Comparison of ENCODE assay signal across 10 cellular contexts in genomic region chr17:42704495-42705494, GRCh38. TPM values are rescaled to one million over a fixed set of nuclear protein-coding genes. Genes with fewer than 3 reads are reported as not detected.
DNase-seq lines count a peak whose midpoint lies in the region; ATAC-seq and TF ChIP-seq lines count a peak whose summit lies in the region.
"Had no signal": no experiment of that assay in that cellular context is flagged by ENCODE, and none has a peak within 500 bp of the region (broad histone marks: within the 10 kb centered on the region; RNA-seq: fewer than 3 reads in every experiment).

No MANE protein-coding gene starts in this region.

- no peak for TF ChIP-seq CTCF in neural progenitor cell (IDR thresholded peaks at IDR 0.05)

- no peak overlapping the region for H2AFZ ChIP-seq in neural progenitor cell (replicated peaks)

- H3K27ac Mint-ChIP-seq in activated CD4-positive, alpha-beta T cell treated with anti-CD3 and anti-CD28 coated beads for 36 hours, result no peak overlapping the region
- no peak overlapping the region for H3K27ac Mint-ChIP-seq in neural progenitor cell
- H3K27ac Mint-ChIP-seq in naive thymus-derived CD8-positive, alpha-beta T cell, result no peak overlapping the region

- H3K9me3 ChIP-seq in neural progenitor cell (ENCODE audit: low read depth), result no peaks in the 10 kb centered on the region

- H3K79me2 ChIP-seq in neural progenitor cell (ENCODE audit: low read depth), result no peaks in the 10 kb centered on the region

- no peaks in the 10 kb centered on the region for H3K36me3 ChIP-seq in neural progenitor cell

- peak; percentile 76 for DNase-seq in activated CD4-positive, alpha-beta T cell treated with anti-CD3 and anti-CD28 coated beads for 36 hours
- no peak for DNase-seq in activated CD4-positive, alpha-beta T cell treated with anti-CD3 and anti-CD28 coated beads, Interleukin-2, amount 50 U/mL, for 1 hour
- DNase-seq in mesenteric fat pad (ENCODE audit: low spot score) (peak; percentile 28), neural progenitor cell (ENCODE audit: low spot score) (no peak), NCI-H187 (lab: John Stamatoyannopoulos, UW) (no peak)
- no peak for DNase-seq in naive thymus-derived CD8-positive, alpha-beta T cell
- DNase-seq: NCI-H1092 had no signal

- H3K27me3 ChIP-seq in neural progenitor cell, result no peaks in the 10 kb centered on the region

- ATAC-seq in activated CD4-positive, alpha-beta T cell treated with anti-CD3 and anti-CD28 coated beads for 36 hours, result peak; percentile 88
- peak; percentile 65 for ATAC-seq in GM21390 (IDR thresholded peaks at IDR 0.05; ENCODE audit: unreplicated experiment)
- peak; percentile 62 for ATAC-seq in HG03342 (IDR thresholded peaks at IDR 0.05; ENCODE audit: unreplicated experiment)
- no peak for ATAC-seq in naive thymus-derived CD8-positive, alpha-beta T cell

- peaks cover 67% of the 10 kb centered on the region for H3K36me3 Mint-ChIP-seq in activated CD4-positive, alpha-beta T cell treated with anti-CD3 and anti-CD28 coated beads for 36 hours (ENCODE audit: low read depth)
- H3K36me3 Mint-ChIP-seq in neural progenitor cell, result peaks cover 35% of the 10 kb centered on the region
- peaks cover 13 to 89% (median 58%) of the 10 kb centered on the region in 3 donors for H3K36me3 Mint-ChIP-seq in naive thymus-derived CD8-positive, alpha-beta T cell

- no peak overlapping the region for H3K9ac ChIP-seq in neural progenitor cell

- no peaks in the 10 kb centered on the region for H3K9me3 Mint-ChIP-seq in activated CD4-positive, alpha-beta T cell treated with anti-CD3 and anti-CD28 coated beads for 36 hours (ENCODE audit: low read depth)
- no peaks in the 10 kb centered on the region for H3K9me3 Mint-ChIP-seq in neural progenitor cell
- no peaks in the 10 kb centered on the region for H3K9me3 Mint-ChIP-seq in naive thymus-derived CD8-positive, alpha-beta T cell

- H3K27me3 Mint-ChIP-seq in activated CD4-positive, alpha-beta T cell treated with anti-CD3 and anti-CD28 coated beads for 36 hours, result no peaks in the 10 kb centered on the region
- peaks cover 4% of the 10 kb centered on the region for H3K27me3 Mint-ChIP-seq in neural progenitor cell (ENCODE audit: insufficient read depth, low read depth)
- H3K27me3 Mint-ChIP-seq in naive thymus-derived CD8-positive, alpha-beta T cell, result no peaks in the 10 kb centered on the region

- H3K4me1 Mint-ChIP-seq in activated CD4-positive, alpha-beta T cell treated with anti-CD3 and anti-CD28 coated beads for 36 hours, result peaks cover 33% of the 10 kb centered on the region
- H3K4me1 Mint-ChIP-seq in neural progenitor cell, result peaks cover 3% of the 10 kb centered on the region
- H3K4me1 Mint-ChIP-seq in naive thymus-derived CD8-positive, alpha-beta T cell, result peaks cover 9 to 30% (median 23%) of the 10 kb centered on the region in 4 donors

- POLR2A ChIA-PET in activated CD4-positive, alpha-beta T cell treated with anti-CD3 and anti-CD28 coated beads for 36 hours (lab: Charles Lee), result interaction anchor here (0.6 kb wide), 1 partner anchor 25 kb away, joined by 5 read pairs; no protein-coding TSS in a partner anchor
- POLR2A ChIA-PET in naive thymus-derived CD8-positive, alpha-beta T cell (lab: Charles Lee), result no interaction called here

- no peak overlapping the region for H3K4me3 ChIP-seq in neural progenitor cell
- H3K4me3 ChIP-seq: SK-N-MC had no signal

- intact Hi-C loops in activated CD4-positive, alpha-beta T cell treated with anti-CD3 and anti-CD28 coated beads for 36 hours (cut with DNase I, micrococcal nuclease), result no loop called here

- no peak overlapping the region for H3K27ac ChIP-seq in neural progenitor cell
- H3K27ac ChIP-seq: SK-N-MC had no signal

- H4K20me1 ChIP-seq in neural progenitor cell (ENCODE audit: low read depth), result no peaks in the 10 kb centered on the region

- H3K4me3 Mint-ChIP-seq in activated CD4-positive, alpha-beta T cell treated with anti-CD3 and anti-CD28 coated beads for 36 hours, result no peak overlapping the region
- H3K4me3 Mint-ChIP-seq in neural progenitor cell, result no peak overlapping the region
- H3K4me3 Mint-ChIP-seq in naive thymus-derived CD8-positive, alpha-beta T cell, result peak overlapping the region in 1 of 10 donors; percentile 55

- H3F3A ChIP-seq in neural progenitor cell (ENCODE audit: low read depth), result peaks cover 4% of the 10 kb centered on the region

- CTCF ChIA-PET in activated CD4-positive, alpha-beta T cell treated with anti-CD3 and anti-CD28 coated beads for 36 hours (lab: Charles Lee), result interaction anchor here (0.6 to 1.2 kb wide), 3 partner anchors 26 to 127 kb away, joined by 3 to 5 read pairs (median 3); partner anchors contain the start of gene PSMC3IP

- H3K4me2 ChIP-seq in neural progenitor cell, result no peak overlapping the region

- H3K4me1 ChIP-seq in neural progenitor cell, result peaks cover 10% of the 10 kb centered on the region

RNA-seq across cellular contexts. Expression of gene CNTNAP1, which starts 22.5 kb away (rescaled TPM):
- 1 to 10 TPM; 1.2 to 1.4 TPM for total RNA-seq in activated CD4-positive, alpha-beta T cell treated with anti-CD3 and anti-CD28 coated beads for 36 hours
- total RNA-seq in mesenteric fat pad (3.7 TPM), neural progenitor cell (ENCODE audit: low replicate concordance) (15.1 and 29.7 TPM in 2 replicates)
- 1 to 10 TPM; 2.7 to 3.0 TPM for total RNA-seq in naive thymus-derived CD8-positive, alpha-beta T cell
- under 1 TPM in 1 of 3 donors, not detected in 2; 0.05 TPM for polyA plus RNA-seq in naive thymus-derived CD8-positive, alpha-beta T cell

RNA-seq across cellular contexts. Expression of gene CCR10, which starts 23.2 kb away (rescaled TPM):
- under 1 TPM; 0.18 to 0.37 TPM for total RNA-seq in activated CD4-positive, alpha-beta T cell treated with anti-CD3 and anti-CD28 coated beads for 36 hours
- total RNA-seq in mesenteric fat pad (1.2 TPM), neural progenitor cell (ENCODE audit: low replicate concordance) (1.6 TPM in 1 of 2 replicates, not detected in the other)
- 1 to 10 TPM; 1.3 to 1.7 TPM for total RNA-seq in naive thymus-derived CD8-positive, alpha-beta T cell
- 1 to 10 TPM in 1 of 3 donors, under 1 TPM in 2; 0.68 to 1.8 (median 0.75) TPM for polyA plus RNA-seq in naive thymus-derived CD8-positive, alpha-beta T cell

RNA-seq across cellular contexts. Expression of gene PLEKHH3, which starts 28.0 kb away (rescaled TPM):
- under 1 TPM; 0.73 to 0.97 TPM for total RNA-seq in activated CD4-positive, alpha-beta T cell treated with anti-CD3 and anti-CD28 coated beads for 36 hours
- total RNA-seq in mesenteric fat pad (16.8 TPM), neural progenitor cell (ENCODE audit: low replicate concordance) (3.4 and 22.8 TPM in 2 replicates)
- total RNA-seq in naive thymus-derived CD8-positive, alpha-beta T cell, result not detected
- polyA plus RNA-seq in naive thymus-derived CD8-positive, alpha-beta T cell, result not detected

RNA-seq across cellular contexts. Expression of gene EZH1, which starts 40.0 kb away (rescaled TPM):
- 10 to 100 TPM; 28.6 to 29.5 TPM for total RNA-seq in activated CD4-positive, alpha-beta T cell treated with anti-CD3 and anti-CD28 coated beads for 36 hours
- total RNA-seq in mesenteric fat pad (50.5 TPM), neural progenitor cell (ENCODE audit: low replicate concordance) (47.1 and 48.5 TPM in 2 replicates)
- 100 to 1,000 TPM; 186 to 197 TPM for total RNA-seq in naive thymus-derived CD8-positive, alpha-beta T cell
- 10 to 100 TPM; 30.6 to 44.6 (median 32.0) TPM for polyA plus RNA-seq in naive thymus-derived CD8-positive, alpha-beta T cell

RNA-seq across cellular contexts. Expression of gene TUBG2, which starts 45.7 kb away (rescaled TPM):
- total RNA-seq in activated CD4-positive, alpha-beta T cell treated with anti-CD3 and anti-CD28 coated beads for 36 hours, result 1 to 10 TPM; 9.0 to 9.2 TPM
- total RNA-seq in mesenteric fat pad (17.6 TPM), neural progenitor cell (ENCODE audit: low replicate concordance) (12.8 and 19.6 TPM in 2 replicates)
- 10 to 100 TPM; 18.1 to 22.1 TPM for total RNA-seq in naive thymus-derived CD8-positive, alpha-beta T cell
- 1 to 10 TPM; 4.9 to 6.9 (median 6.0) TPM for polyA plus RNA-seq in naive thymus-derived CD8-positive, alpha-beta T cell

Comparison
In these comparisons a context has a peak if more than half of its experiments do, and no peak if none do; other contexts are left out.
1. DNase-seq: peak in activated CD4-positive, alpha-beta T cell treated with anti-CD3 and anti-CD28 coated beads for 36 hours (single experiment) and mesenteric fat pad (single experiment); none in activated CD4-positive, alpha-beta T cell treated with anti-CD3 and anti-CD28 coated beads, Interleukin-2, amount 50 U/mL, for 1 hour (single experiment), neural progenitor cell (single experiment), NCI-H187 (0 of 2) and naive thymus-derived CD8-positive, alpha-beta T cell (0 of 10).
2. ATAC-seq: peak in activated CD4-positive, alpha-beta T cell treated with anti-CD3 and anti-CD28 coated beads for 36 hours (single experiment), GM21390 (single experiment) and HG03342 (single experiment); none in naive thymus-derived CD8-positive, alpha-beta T cell (0 of 2).